Comparison of ENCODE assay signal across 12 cellular contexts in the genomic region with DNA sequence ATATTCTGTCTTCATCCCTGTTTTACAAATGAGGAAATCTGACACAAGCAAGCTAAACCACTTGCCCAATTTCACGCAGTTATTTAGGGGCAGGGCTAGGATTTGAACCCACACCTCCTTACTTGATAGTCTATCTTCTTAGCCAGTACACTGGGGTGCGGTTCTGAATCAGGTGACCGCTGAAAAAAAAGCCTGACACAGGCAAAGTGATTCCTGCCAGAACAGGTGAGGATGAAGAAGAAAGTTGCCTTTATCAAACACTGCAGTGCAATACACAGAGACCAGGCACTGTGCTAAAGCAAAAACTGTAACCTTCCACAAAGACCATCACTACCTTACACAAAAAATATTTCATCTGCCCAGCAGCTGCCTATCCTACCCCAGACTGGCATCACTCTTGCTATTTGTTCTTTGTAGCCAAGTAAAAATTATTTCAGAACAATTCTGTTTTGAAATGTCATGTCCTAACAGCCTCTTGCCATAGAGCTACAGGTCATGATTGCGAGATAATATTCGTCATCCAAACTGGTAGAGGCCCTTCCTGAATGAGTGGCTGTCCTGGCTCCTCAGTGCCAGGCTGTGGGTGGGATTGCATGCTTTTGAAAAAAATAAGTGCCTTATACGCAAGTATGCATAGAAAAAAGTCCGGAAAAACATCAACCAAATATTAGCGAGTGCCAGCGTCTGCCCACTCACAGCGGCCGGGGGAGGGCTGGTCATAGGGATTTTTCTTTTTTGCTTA.
DNase-seq lines count a peak whose midpoint lies in the region; ATAC-seq, FAIRE-seq and TF ChIP-seq lines count a peak whose summit lies in the region.
"Had no signal": no experiment of that assay in that cellular context is flagged by ENCODE, and none has a peak within 500 bp of the region (broad histone marks: within the 10 kb centered on the region; RNA-seq: fewer than 3 reads in every experiment).

No MANE protein-coding gene starts in this region.

- no peaks in the 10 kb centered on the region for H3K27me3 ChIP-seq in Karpas-422 (ENCODE audit: low read length)
- no peaks in the 10 kb centered on the region for H3K27me3 ChIP-seq in right cardiac atrium (ENCODE audit: control insufficient read depth, insufficient read depth)
- no peaks in the 10 kb centered on the region for H3K27me3 ChIP-seq in stomach
- H3K27me3 ChIP-seq: SJSA1 had no signal

- no peaks in the 10 kb centered on the region for H3K9me3 ChIP-seq in Karpas-422 (ENCODE audit: low read length)
- no peaks in the 10 kb centered on the region for H3K9me3 ChIP-seq in right cardiac atrium (ENCODE audit: control insufficient read depth, low read length)
- H3K9me3 ChIP-seq in stomach, result no peaks in the 10 kb centered on the region
- H3K9me3 ChIP-seq: SJSA1 had no signal

- H3K27ac ChIP-seq in Karpas-422 (ENCODE audit: low read length) (no peak overlapping the region), VCaP (peak overlapping the region; percentile 62; the same call in 1 of the 2 replicates), right cardiac atrium (ENCODE audit: low read length) (peak overlapping the region; percentile 86), stomach (peak overlapping the region in 3 of 5 donors; percentile 85 to 93 (median 85))
- H3K27ac ChIP-seq: SJSA1 had no signal

- H3K36me3 ChIP-seq in Karpas-422 (ENCODE audit: insufficient read depth, low read length) (no peaks in the 10 kb centered on the region), stomach (no peaks in the 10 kb centered on the region)
- H3K36me3 ChIP-seq: SJSA1 had no signal

- no peak overlapping the region for H3K9ac ChIP-seq in Karpas-422 (ENCODE audit: low read length)

- TF ChIP-seq CTCF in VCaP (conservative IDR thresholded peaks at IDR 0.05), result no peak
- no peak for TF ChIP-seq CTCF in stomach (IDR thresholded peaks at IDR 0.05)

- H2AFZ ChIP-seq in Karpas-422 (ENCODE audit: low read length), result no peak overlapping the region

- FAIRE-seq in GM12891 (lab: Jason Lieb, UNC), result no peak
- FAIRE-seq: GM19239 had no signal

- H3K4me1 ChIP-seq in Karpas-422 (ENCODE audit: low read length), result no peaks in the 10 kb centered on the region
- peaks cover 9% of the 10 kb centered on the region for H3K4me1 ChIP-seq in right cardiac atrium (ENCODE audit: control insufficient read depth, insufficient read depth, low read length)
- H3K4me1 ChIP-seq in stomach, result peaks cover 22 to 51% (median 37%) of the 10 kb centered on the region in 4 donors

- DNase-seq in Karpas-422 (peak; percentile 2), right cardiac atrium (no peak), stomach (no peak), GM12891 (ENCODE audit: insufficient read length, low spot score) (no peak), germinal center (ENCODE audit: low spot score) (no peak)
- DNase-seq: mesendoderm, NCI-H187, NCI-H69 had no signal

- intact Hi-C loops in right cardiac atrium (cut with DNase I), result no loop called here
- intact Hi-C loops in stomach (cut with DNase I; ENCODE audit: low total_unique reads), result no loop called here

- no peak for TF ChIP-seq POLR2A in stomach (IDR thresholded peaks at IDR 0.05)
- no peak for TF ChIP-seq POLR2A in GM12891 (IDR thresholded peaks at IDR 0.05; ENCODE audit: low read depth, low read length)

- 79% methylated on average over 11 of the region's 11 CpGs for WGBS in right cardiac atrium
- WGBS in stomach, 5 donors, result 63 to 78% (median 75%) methylated on average over 11 of the region's 11 CpGs

- no peaks in the 10 kb centered on the region for H3K79me2 ChIP-seq in Karpas-422 (ENCODE audit: low read length)

- ATAC-seq in right cardiac atrium, result no peak
- no peak for ATAC-seq in HG02884 (IDR thresholded peaks at IDR 0.05; ENCODE audit: unreplicated experiment)

- H3K4me3 ChIP-seq in Karpas-422 (ENCODE audit: low read length), result no peak overlapping the region
- no peak overlapping the region for H3K4me3 ChIP-seq in right cardiac atrium (ENCODE audit: low read length)
- no peak overlapping the region for H3K4me3 ChIP-seq in stomach
- H3K4me3 ChIP-seq: SJSA1 had no signal

- H3K9me2 ChIP-seq in Karpas-422 (replicated peaks; ENCODE audit: insufficient read depth, low read length), result no peaks in the 10 kb centered on the region

- no peak for TF ChIP-seq EP300 in stomach (IDR thresholded peaks at IDR 0.05)

- H4K20me1 ChIP-seq in Karpas-422 (ENCODE audit: insufficient read depth, low read depth, low read length), result no peaks in the 10 kb centered on the region

- no peak overlapping the region for H3K4me2 ChIP-seq in Karpas-422 (ENCODE audit: low read depth, low read length, poor library complexity, severe bottlenecking)

TF ChIP-seq in GM12891, 5 proteins besides CTCF, POLR2A, EP300 and RAD21:
- no peak for TF ChIP-seq PAX5 (IDR thresholded peaks at IDR 0.05; ENCODE audit: insufficient read depth, low read length, severe bottlenecking)
- TF ChIP-seq POU2F2 (IDR thresholded peaks at IDR 0.05; ENCODE audit: low read depth, low read length), result no peak
- no peak for TF ChIP-seq TAF1 (IDR thresholded peaks at IDR 0.05; ENCODE audit: low read depth, low read length)
- no peak for TF ChIP-seq SPI1 (IDR thresholded peaks at IDR 0.05; ENCODE audit: low read depth, low read length)
- no peak for TF ChIP-seq POLR2AphosphoS5 (IDR thresholded peaks at IDR 0.05; ENCODE audit: low read depth, low read length)
TF ChIP-seq in GM12891: peak in this region for 0.
